25 cellular contexts compared by ENCODE assay signal in the genomic region with DNA sequence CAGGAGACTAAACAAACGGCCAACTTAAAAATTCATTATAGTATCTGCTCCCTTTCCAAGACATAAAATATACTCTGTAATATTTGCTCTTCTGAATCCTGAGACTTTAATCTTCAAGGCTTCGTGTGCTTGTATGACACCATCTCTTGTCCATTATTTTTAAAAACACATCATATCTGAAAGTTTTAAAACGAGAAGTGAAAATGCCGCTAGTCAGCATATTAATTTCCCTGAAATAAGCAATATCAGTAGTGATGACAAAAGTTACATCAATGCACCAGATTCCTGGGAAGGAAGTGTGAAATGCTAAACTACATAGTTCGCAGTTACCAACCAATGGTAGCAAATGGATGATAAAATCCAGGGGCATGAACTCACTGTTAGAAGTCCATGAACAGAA.
"Had no signal": no experiment of that assay in that cellular context is flagged by ENCODE, and none has a peak within 500 bp of the region (broad histone marks: within the 10 kb centered on the region; RNA-seq: fewer than 3 reads in every experiment).

No MANE protein-coding gene starts in this region.

- H3K27ac ChIP-seq: PC-9, SK-N-MC had no signal

- H3K27ac Mint-ChIP-seq: activated CD4-positive, alpha-beta memory T cell treated with anti-CD3 and anti-CD28 coated beads for 36 hours; activated CD4-positive, alpha-beta T cell treated with anti-CD3 and anti-CD28 coated beads, Interleukin-2, amount 10 ng/mL, durations not matched to agents 7 days and 5 days; activated naive CD4-positive, alpha-beta T cell treated with anti-CD3 and anti-CD28 coated beads for 36 hours; activated naive CD8-positive, alpha-beta T cell; brain; T-cell had no signal

- H3K27me3 Mint-ChIP-seq: activated naive CD8-positive, alpha-beta T cell had no signal

- H3K4me3 Mint-ChIP-seq: activated CD4-positive, alpha-beta memory T cell treated with anti-CD3 and anti-CD28 coated beads for 36 hours; activated CD4-positive, alpha-beta T cell treated with anti-CD3 and anti-CD28 coated beads, Interleukin-2, amount 10 ng/mL, durations not matched to agents 7 days and 5 days; activated naive CD4-positive, alpha-beta T cell treated with anti-CD3 and anti-CD28 coated beads for 36 hours; activated naive CD8-positive, alpha-beta T cell; activated T-cell treated with anti-CD3 and anti-CD28 coated beads, Interleukin-2, amount 50 U/mL, for 4 hours; brain; central memory CD8-positive, alpha-beta T cell; T-cell had no signal

- ATAC-seq: activated T-cell treated with anti-CD3 and anti-CD28 coated beads, Interleukin-2, amount 50 U/mL, for 4 hours; T-cell had no signal

- DNase-seq: activated CD4-positive, alpha-beta memory T cell treated with anti-CD3 and anti-CD28 coated beads for 36 hours; activated CD4-positive, alpha-beta T cell treated with anti-CD3 and anti-CD28 coated beads, Interleukin-2, amount 10 ng/mL, durations not matched to agents 7 days and 5 days; activated CD4-positive, CD25-positive, alpha-beta regulatory T cell; activated CD8-positive, alpha-beta memory T cell treated with anti-CD3 and anti-CD28 coated beads for 24 hours; activated effector memory CD4-positive, alpha-beta T cell treated with anti-CD3 and anti-CD28 coated beads, Interleukin-2, amount 50 U/mL, for 16 hours; activated naive CD4-positive, alpha-beta T cell treated with anti-CD3 and anti-CD28 coated beads for 36 hours; activated T-cell treated with anti-CD3 and anti-CD28 coated beads, Interleukin-2, amount 50 U/mL, for 4 hours; amygdala; NCI-H1105; NCI-H1436; NCI-H1694 treated with DMSO at 0.1 percent for 48 hours; NCI-H2029 treated with DMSO at 0.1 percent for 48 hours; NCI-H345; NCI-H510A treated with DMSO at 0.1 percent for 48 hours; PC-9; SIG-M5; T-cell; T-helper 2 cell; T1000 had no signal

- H3K4me1 Mint-ChIP-seq: activated CD4-positive, alpha-beta T cell treated with anti-CD3 and anti-CD28 coated beads, Interleukin-2, amount 10 ng/mL, durations not matched to agents 7 days and 5 days; brain; central memory CD8-positive, alpha-beta T cell had no signal

- H3K4me3 ChIP-seq: PC-9, SK-N-MC had no signal

- H3K36me3 Mint-ChIP-seq: activated CD4-positive, alpha-beta memory T cell treated with anti-CD3 and anti-CD28 coated beads for 36 hours; activated naive CD8-positive, alpha-beta T cell; brain; T-cell had no signal

- H2AFZ ChIP-seq: PC-9 had no signal

- H3K9me3 Mint-ChIP-seq: activated CD4-positive, alpha-beta memory T cell treated with anti-CD3 and anti-CD28 coated beads for 36 hours; activated CD4-positive, alpha-beta T cell treated with anti-CD3 and anti-CD28 coated beads, Interleukin-2, amount 10 ng/mL, durations not matched to agents 7 days and 5 days; activated naive CD4-positive, alpha-beta T cell treated with anti-CD3 and anti-CD28 coated beads for 36 hours; activated T-cell treated with anti-CD3 and anti-CD28 coated beads, Interleukin-2, amount 50 U/mL, for 4 hours; central memory CD8-positive, alpha-beta T cell; T-cell had no signal

- FAIRE-seq: astrocyte, TTC549 had no signal

- H3K4me2 ChIP-seq: PC-9 had no signal
